In the genomic region with DNA sequence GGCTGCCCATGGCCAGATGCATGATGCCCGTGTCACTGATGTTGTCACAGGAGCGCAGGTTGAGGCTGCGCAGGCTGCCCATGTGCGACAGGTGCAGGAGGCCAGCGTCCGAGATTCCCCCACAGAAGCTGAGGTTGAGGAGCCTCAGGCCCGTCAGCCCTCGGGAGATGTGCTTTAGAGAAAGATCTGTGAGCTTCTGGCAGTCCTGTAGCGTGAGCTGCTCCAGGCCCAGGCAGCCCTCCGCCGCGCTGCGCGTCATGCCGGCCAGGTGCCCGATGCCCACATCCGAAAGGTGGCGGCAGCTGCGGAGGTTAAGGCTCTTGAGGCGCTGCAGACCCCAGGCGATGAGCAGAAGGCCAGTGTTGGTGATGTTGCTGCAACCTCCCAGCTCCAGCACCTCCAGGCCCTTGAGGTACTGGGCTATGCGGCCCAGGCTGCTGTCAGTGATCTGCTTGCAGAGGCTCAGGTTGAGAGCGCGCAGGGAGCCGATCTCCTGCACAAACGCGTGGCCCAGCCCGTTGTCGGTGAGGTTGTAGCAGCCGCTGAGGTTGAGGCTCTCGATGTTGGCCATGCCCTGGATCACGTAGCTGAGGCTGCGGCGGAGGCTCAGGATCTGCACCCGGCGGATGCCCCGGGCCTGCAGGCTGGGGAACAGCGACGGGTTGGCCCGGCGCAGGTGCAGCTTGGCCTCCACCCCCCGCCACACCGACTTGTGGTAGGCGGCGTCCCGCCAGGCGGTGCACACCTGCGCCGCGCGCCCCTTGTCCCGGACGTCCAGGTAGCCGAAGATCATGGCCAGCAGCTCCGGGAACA, we compare ENCODE assay signal across 1 cellular context.
A peak's percentile ranks its signal among the peaks of the same experiment; 100 is the strongest.
TF ChIP-seq lines count a peak whose summit lies in the region.

No MANE protein-coding gene starts in this region.

TF ChIP-seq in H1, 55 proteins besides CTCF, POLR2A, EP300 and RAD21:
- TF ChIP-seq POU5F1 (IDR thresholded peaks at IDR 0.05; ENCODE audit: low read depth, low read length) = no peak
- peak; percentile 52 for TF ChIP-seq ASH2L (IDR thresholded peaks at IDR 0.05; ENCODE audit: low read length)
- TF ChIP-seq, protein P1, sequence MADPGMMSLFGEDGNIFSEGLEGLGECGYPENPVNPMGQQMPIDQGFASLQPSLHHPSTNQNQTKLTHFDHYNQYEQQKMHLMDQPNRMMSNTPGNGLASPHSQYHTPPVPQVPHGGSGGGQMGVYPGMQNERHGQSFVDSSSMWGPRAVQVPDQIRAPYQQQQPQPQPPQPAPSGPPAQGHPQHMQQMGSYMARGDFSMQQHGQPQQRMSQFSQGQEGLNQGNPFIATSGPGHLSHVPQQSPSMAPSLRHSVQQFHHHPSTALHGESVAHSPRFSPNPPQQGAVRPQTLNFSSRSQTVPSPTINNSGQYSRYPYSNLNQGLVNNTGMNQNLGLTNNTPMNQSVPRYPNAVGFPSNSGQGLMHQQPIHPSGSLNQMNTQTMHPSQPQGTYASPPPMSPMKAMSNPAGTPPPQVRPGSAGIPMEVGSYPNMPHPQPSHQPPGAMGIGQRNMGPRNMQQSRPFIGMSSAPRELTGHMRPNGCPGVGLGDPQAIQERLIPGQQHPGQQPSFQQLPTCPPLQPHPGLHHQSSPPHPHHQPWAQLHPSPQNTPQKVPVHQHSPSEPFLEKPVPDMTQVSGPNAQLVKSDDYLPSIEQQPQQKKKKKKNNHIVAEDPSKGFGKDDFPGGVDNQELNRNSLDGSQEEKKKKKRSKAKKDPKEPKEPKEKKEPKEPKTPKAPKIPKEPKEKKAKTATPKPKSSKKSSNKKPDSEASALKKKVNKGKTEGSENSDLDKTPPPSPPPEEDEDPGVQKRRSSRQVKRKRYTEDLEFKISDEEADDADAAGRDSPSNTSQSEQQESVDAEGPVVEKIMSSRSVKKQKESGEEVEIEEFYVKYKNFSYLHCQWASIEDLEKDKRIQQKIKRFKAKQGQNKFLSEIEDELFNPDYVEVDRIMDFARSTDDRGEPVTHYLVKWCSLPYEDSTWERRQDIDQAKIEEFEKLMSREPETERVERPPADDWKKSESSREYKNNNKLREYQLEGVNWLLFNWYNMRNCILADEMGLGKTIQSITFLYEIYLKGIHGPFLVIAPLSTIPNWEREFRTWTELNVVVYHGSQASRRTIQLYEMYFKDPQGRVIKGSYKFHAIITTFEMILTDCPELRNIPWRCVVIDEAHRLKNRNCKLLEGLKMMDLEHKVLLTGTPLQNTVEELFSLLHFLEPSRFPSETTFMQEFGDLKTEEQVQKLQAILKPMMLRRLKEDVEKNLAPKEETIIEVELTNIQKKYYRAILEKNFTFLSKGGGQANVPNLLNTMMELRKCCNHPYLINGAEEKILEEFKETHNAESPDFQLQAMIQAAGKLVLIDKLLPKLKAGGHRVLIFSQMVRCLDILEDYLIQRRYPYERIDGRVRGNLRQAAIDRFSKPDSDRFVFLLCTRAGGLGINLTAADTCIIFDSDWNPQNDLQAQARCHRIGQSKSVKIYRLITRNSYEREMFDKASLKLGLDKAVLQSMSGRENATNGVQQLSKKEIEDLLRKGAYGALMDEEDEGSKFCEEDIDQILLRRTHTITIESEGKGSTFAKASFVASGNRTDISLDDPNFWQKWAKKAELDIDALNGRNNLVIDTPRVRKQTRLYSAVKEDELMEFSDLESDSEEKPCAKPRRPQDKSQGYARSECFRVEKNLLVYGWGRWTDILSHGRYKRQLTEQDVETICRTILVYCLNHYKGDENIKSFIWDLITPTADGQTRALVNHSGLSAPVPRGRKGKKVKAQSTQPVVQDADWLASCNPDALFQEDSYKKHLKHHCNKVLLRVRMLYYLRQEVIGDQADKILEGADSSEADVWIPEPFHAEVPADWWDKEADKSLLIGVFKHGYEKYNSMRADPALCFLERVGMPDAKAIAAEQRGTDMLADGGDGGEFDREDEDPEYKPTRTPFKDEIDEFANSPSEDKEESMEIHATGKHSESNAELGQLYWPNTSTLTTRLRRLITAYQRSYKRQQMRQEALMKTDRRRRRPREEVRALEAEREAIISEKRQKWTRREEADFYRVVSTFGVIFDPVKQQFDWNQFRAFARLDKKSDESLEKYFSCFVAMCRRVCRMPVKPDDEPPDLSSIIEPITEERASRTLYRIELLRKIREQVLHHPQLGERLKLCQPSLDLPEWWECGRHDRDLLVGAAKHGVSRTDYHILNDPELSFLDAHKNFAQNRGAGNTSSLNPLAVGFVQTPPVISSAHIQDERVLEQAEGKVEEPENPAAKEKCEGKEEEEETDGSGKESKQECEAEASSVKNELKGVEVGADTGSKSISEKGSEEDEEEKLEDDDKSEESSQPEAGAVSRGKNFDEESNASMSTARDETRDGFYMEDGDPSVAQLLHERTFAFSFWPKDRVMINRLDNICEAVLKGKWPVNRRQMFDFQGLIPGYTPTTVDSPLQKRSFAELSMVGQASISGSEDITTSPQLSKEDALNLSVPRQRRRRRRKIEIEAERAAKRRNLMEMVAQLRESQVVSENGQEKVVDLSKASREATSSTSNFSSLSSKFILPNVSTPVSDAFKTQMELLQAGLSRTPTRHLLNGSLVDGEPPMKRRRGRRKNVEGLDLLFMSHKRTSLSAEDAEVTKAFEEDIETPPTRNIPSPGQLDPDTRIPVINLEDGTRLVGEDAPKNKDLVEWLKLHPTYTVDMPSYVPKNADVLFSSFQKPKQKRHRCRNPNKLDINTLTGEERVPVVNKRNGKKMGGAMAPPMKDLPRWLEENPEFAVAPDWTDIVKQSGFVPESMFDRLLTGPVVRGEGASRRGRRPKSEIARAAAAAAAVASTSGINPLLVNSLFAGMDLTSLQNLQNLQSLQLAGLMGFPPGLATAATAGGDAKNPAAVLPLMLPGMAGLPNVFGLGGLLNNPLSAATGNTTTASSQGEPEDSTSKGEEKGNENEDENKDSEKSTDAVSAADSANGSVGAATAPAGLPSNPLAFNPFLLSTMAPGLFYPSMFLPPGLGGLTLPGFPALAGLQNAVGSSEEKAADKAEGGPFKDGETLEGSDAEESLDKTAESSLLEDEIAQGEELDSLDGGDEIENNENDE (IDR thresholded peaks at IDR 0.05; ENCODE audit: insufficient replicate concordance, low read length) = no peak
- TF ChIP-seq SP4 (IDR thresholded peaks at IDR 0.05; ENCODE audit: low read length) = no peak
- TF ChIP-seq TCF12 (IDR thresholded peaks at IDR 0.05; ENCODE audit: low read depth, low read length) = 0 out of 2 replicates have a peak, but pooled peaks have one; percentile 17
- TF ChIP-seq CREB1 (IDR thresholded peaks at IDR 0.05) = no peak
- 0 out of 2 replicates have a peak, but pooled peaks have one; percentile 34 for TF ChIP-seq RBBP5 (IDR thresholded peaks at IDR 0.05; ENCODE audit: borderline replicate concordance, low read depth, low read length)
- TF ChIP-seq HDAC6 (IDR thresholded peaks at IDR 0.05; ENCODE audit: low read depth, low read length) = no peak
- no peak for TF ChIP-seq ZNF274 (IDR thresholded peaks at IDR 0.05; ENCODE audit: borderline replicate concordance, extremely low read depth, low read length)
- no peak for TF ChIP-seq KDM4A (IDR thresholded peaks at IDR 0.05; ENCODE audit: low read depth, low read length, severe bottlenecking)
- TF ChIP-seq, protein P2, sequence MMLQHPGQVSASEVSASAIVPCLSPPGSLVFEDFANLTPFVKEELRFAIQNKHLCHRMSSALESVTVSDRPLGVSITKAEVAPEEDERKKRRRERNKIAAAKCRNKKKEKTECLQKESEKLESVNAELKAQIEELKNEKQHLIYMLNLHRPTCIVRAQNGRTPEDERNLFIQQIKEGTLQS (IDR thresholded peaks at IDR 0.05; ENCODE audit: insufficient read depth, low read depth, low read length) = no peak
- no peak for TF ChIP-seq KDM5A (IDR thresholded peaks at IDR 0.05; ENCODE audit: low read length)
- TF ChIP-seq HDAC2 (IDR thresholded peaks at IDR 0.05; ENCODE audit: borderline replicate concordance in 1 of 2, low read depth in 2 of 2, low read length in 2 of 2) = peak in 1 of 2 experiments; percentile 52; a peak in 1 of 4 replicates
- TF ChIP-seq RFX5 (IDR thresholded peaks at IDR 0.05; ENCODE audit: borderline replicate concordance, low read depth, low read length) = no peak
- no peak for TF ChIP-seq POLR2AphosphoS5 (IDR thresholded peaks at IDR 0.05; ENCODE audit: low read depth, low read length)
- no peak for TF ChIP-seq NRF1 (IDR thresholded peaks at IDR 0.05; ENCODE audit: low read depth, low read length)
- no peak for TF ChIP-seq BCL11A (IDR thresholded peaks at IDR 0.05; ENCODE audit: low read depth in 2 of 2, low read length in 2 of 2)
- TF ChIP-seq SIRT6 (IDR thresholded peaks at IDR 0.05; ENCODE audit: low read length) = no peak
- 0 out of 2 replicates have a peak, but pooled peaks have one; percentile 8 for TF ChIP-seq PHF8 (conservative IDR thresholded peaks at IDR 0.05; ENCODE audit: low read depth, low read length)
- TF ChIP-seq JUND (IDR thresholded peaks at IDR 0.05; ENCODE audit: low read length) = no peak
- no peak for TF ChIP-seq SP1 (IDR thresholded peaks at IDR 0.05; ENCODE audit: low read depth, low read length)
- TF ChIP-seq TAF1 (IDR thresholded peaks at IDR 0.05; ENCODE audit: low read depth, low read length) = 0 out of 2 replicates have a peak, but pooled peaks have one; percentile 0
- TF ChIP-seq CTBP2 (IDR thresholded peaks at IDR 0.05; ENCODE audit: borderline replicate concordance, insufficient read depth, insufficient read length, low read length) = no peak
- TF ChIP-seq, protein P3, sequence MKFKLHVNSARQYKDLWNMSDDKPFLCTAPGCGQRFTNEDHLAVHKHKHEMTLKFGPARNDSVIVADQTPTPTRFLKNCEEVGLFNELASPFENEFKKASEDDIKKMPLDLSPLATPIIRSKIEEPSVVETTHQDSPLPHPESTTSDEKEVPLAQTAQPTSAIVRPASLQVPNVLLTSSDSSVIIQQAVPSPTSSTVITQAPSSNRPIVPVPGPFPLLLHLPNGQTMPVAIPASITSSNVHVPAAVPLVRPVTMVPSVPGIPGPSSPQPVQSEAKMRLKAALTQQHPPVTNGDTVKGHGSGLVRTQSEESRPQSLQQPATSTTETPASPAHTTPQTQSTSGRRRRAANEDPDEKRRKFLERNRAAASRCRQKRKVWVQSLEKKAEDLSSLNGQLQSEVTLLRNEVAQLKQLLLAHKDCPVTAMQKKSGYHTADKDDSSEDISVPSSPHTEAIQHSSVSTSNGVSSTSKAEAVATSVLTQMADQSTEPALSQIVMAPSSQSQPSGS (IDR thresholded peaks at IDR 0.05; ENCODE audit: low read length) = no peak
- TF ChIP-seq, protein P4, sequence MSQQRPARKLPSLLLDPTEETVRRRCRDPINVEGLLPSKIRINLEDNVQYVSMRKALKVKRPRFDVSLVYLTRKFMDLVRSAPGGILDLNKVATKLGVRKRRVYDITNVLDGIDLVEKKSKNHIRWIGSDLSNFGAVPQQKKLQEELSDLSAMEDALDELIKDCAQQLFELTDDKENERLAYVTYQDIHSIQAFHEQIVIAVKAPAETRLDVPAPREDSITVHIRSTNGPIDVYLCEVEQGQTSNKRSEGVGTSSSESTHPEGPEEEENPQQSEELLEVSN (IDR thresholded peaks at IDR 0.05) = peak; percentile 73
- TF ChIP-seq CHD1 (IDR thresholded peaks at IDR 0.05; ENCODE audit: low read depth, low read length) = no peak
- TF ChIP-seq CHD2 (IDR thresholded peaks at IDR 0.05; ENCODE audit: low read length) = no peak
- TF ChIP-seq SIN3A (conservative IDR thresholded peaks at IDR 0.05 in 1 of 2, IDR thresholded peaks at IDR 0.05 in 1 of 2; ENCODE audit: low read depth in 1 of 2, low read length in 2 of 2) = peak in 1 of 2 experiments; percentile 30; a peak in 2 of 4 replicates
- TF ChIP-seq EZH2 (IDR thresholded peaks at IDR 0.05; ENCODE audit: low read depth, low read length, severe bottlenecking) = peak; percentile 89
- no peak; the same call in 1 of the 2 replicates for TF ChIP-seq EGR1 (IDR thresholded peaks at IDR 0.05; ENCODE audit: borderline replicate concordance, low read depth, low read length)
- no peak for TF ChIP-seq KDM1A (IDR thresholded peaks at IDR 0.05; ENCODE audit: borderline replicate concordance, low read length)
- TF ChIP-seq BRCA1 (IDR thresholded peaks at IDR 0.05; ENCODE audit: low read depth, low read length) = no peak
- no peak for TF ChIP-seq BACH1 (IDR thresholded peaks at IDR 0.05; ENCODE audit: low read length)
- TF ChIP-seq TEAD4 (IDR thresholded peaks at IDR 0.05; ENCODE audit: low read depth, low read length) = no peak
- no peak for TF ChIP-seq SRF (IDR thresholded peaks at IDR 0.05; ENCODE audit: low read depth, low read length)
- no peak for TF ChIP-seq CEBPB (IDR thresholded peaks at IDR 0.05; ENCODE audit: low read depth, low read length)
- TF ChIP-seq CBX5 (IDR thresholded peaks at IDR 0.05; ENCODE audit: low read depth, low read length) = no peak
- no peak for TF ChIP-seq TBP (IDR thresholded peaks at IDR 0.05; ENCODE audit: low read depth, low read length)
- TF ChIP-seq FOSL1 (IDR thresholded peaks at IDR 0.05; ENCODE audit: insufficient read depth, low read depth, low read length) = no peak
- TF ChIP-seq SUZ12 (IDR thresholded peaks at IDR 0.05; ENCODE audit: low read length) = peak; percentile 82; the same call in 1 of the 2 replicates
- no peak for TF ChIP-seq SIX5 (IDR thresholded peaks at IDR 0.05; ENCODE audit: low read depth, low read length)
- TF ChIP-seq, protein P5, sequence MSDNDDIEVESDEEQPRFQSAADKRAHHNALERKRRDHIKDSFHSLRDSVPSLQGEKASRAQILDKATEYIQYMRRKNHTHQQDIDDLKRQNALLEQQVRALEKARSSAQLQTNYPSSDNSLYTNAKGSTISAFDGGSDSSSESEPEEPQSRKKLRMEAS (IDR thresholded peaks at IDR 0.05) = peak; percentile 69
- TF ChIP-seq RXRA (IDR thresholded peaks at IDR 0.05; ENCODE audit: insufficient read depth, low read depth, low read length) = no peak
- no peak for TF ChIP-seq MAFK (IDR thresholded peaks at IDR 0.05; ENCODE audit: low read depth, low read length)
- no peak for TF ChIP-seq YY1 (IDR thresholded peaks at IDR 0.05; ENCODE audit: low read depth, low read length)
- TF ChIP-seq GABPA (IDR thresholded peaks at IDR 0.05; ENCODE audit: borderline replicate concordance, insufficient read depth, low read length) = no peak
- no peak for TF ChIP-seq NANOG (IDR thresholded peaks at IDR 0.05; ENCODE audit: insufficient read depth, low read depth, low read length, poor library complexity, severe bottlenecking)
- no peak for TF ChIP-seq JUN (IDR thresholded peaks at IDR 0.05; ENCODE audit: low read depth, low read length)
- peak; percentile 54 for TF ChIP-seq RNF2 (IDR thresholded peaks at IDR 0.05; ENCODE audit: borderline replicate concordance, low read depth, low read length, missing control alignments, poor library complexity, severe bottlenecking)
